ENCODE assay signal across 29 cellular contexts in genomic region chr2:104523921-104524320, GRCh38.
"Had no signal": no experiment of that assay in that cellular context is flagged by ENCODE, and none has a peak within 500 bp of the region (broad histone marks: within the 10 kb centered on the region; RNA-seq: fewer than 3 reads in every experiment).

No MANE protein-coding gene starts in this region.

- ATAC-seq: left colon; left lung; lower lobe of right lung; natural killer cell; psoas muscle; right lobe of liver; stimulated activated memory B cell treated with anti-CD40 and anti-IgM and Interleukin-4, amounts not matched to agents 10 μg/mL and 1 μg/mL and 100 μg/mL, for 72 hours; stimulated activated naive CD8-positive, alpha-beta T cell treated with anti-CD3 and anti-CD28 coated beads, Interleukin-15, amount 100 ng/mL, for 72 hours had no signal

- H3K9me3 Mint-ChIP-seq: mesothelial cell of epicardium had no signal

- H3K27ac Mint-ChIP-seq: mesothelial cell of epicardium; naive B cell; natural killer cell; nephron progenitor cell; neural progenitor cell; stimulated activated memory B cell treated with anti-CD40 and anti-IgM and Interleukin-4, amounts not matched to agents 10 μg/mL and 1 μg/mL and 100 μg/mL, for 72 hours; stimulated activated naive CD8-positive, alpha-beta T cell treated with anti-CD3 and anti-CD28 coated beads, Interleukin-15, amount 100 ng/mL, for 72 hours; type B pancreatic cell had no signal

- H3K27me3 ChIP-seq: left lung, neural progenitor cell, neutrophil, right atrium auricular region, right lobe of liver, tibial nerve, uterus had no signal

- H3K4me1 Mint-ChIP-seq: mesothelial cell of epicardium; naive B cell; natural killer cell; nephron progenitor cell; stimulated activated memory B cell treated with anti-CD40 and anti-IgM and Interleukin-4, amounts not matched to agents 10 μg/mL and 1 μg/mL and 100 μg/mL, for 72 hours; stimulated activated naive CD8-positive, alpha-beta T cell treated with anti-CD3 and anti-CD28 coated beads, Interleukin-15, amount 100 ng/mL, for 72 hours had no signal

- H3K27me3 Mint-ChIP-seq: stimulated activated memory B cell treated with anti-CD40 and anti-IgM and Interleukin-4, amounts not matched to agents 10 μg/mL and 1 μg/mL and 100 μg/mL, for 72 hours; stimulated activated naive CD8-positive, alpha-beta T cell treated with anti-CD3 and anti-CD28 coated beads, Interleukin-15, amount 100 ng/mL, for 72 hours had no signal

- H3K4me3 ChIP-seq: left lung, lower lobe of right lung, neural progenitor cell, psoas muscle, right atrium auricular region, right lobe of liver, smooth muscle cell, tibial nerve, uterus had no signal

- H3K36me3 Mint-ChIP-seq: mesothelial cell of epicardium; naive B cell; neural progenitor cell; stimulated activated memory B cell treated with anti-CD40 and anti-IgM and Interleukin-4, amounts not matched to agents 10 μg/mL and 1 μg/mL and 100 μg/mL, for 72 hours; type B pancreatic cell had no signal

- DNase-seq: hippocampal formation; kidney glomerular epithelial cell; left colon; left lung; lower lobe of right lung; mesendoderm; naive B cell; natural killer cell; nephron progenitor cell; occipital lobe; psoas muscle; right lobe of liver; stimulated activated CD4-positive, alpha-beta T cell treated with anti-CD3 and anti-CD28 coated beads, Interleukin-1b, Interleukin-23, amount 100 ng/mL, for 48 hours; stimulated activated CD4-positive, alpha-beta T cell treated with anti-CD3 and anti-CD28 coated beads, Interleukin-2, amount 100 ng/mL, for 48 hours; stimulated activated CD4-positive, alpha-beta T cell treated with anti-CD3 and anti-CD28 coated beads, Interleukin-4, amount 100 ng/mL, for 4 hours; stimulated activated CD8-positive, alpha-beta memory T cell treated with anti-CD3 and anti-CD28 coated beads, Interleukin-4, amount 100 ng/mL, for 48 hours; stimulated activated naive CD4-positive, alpha-beta T cell treated with Interleukin-2 at 50 U/mL for 16 hours; stimulated activated naive CD8-positive, alpha-beta T cell treated with anti-CD3 and anti-CD28 coated beads, Interleukin-15, amount 100 ng/mL, for 72 hours; substantia nigra; uterus had no signal

- H3K36me3 ChIP-seq: left lung, lower lobe of right lung, neural progenitor cell, neutrophil, right atrium auricular region, right lobe of liver, tibial nerve, uterus had no signal

- FAIRE-seq: keratinocyte had no signal

- H3K4me3 Mint-ChIP-seq: mesothelial cell of epicardium; naive B cell; natural killer cell; nephron progenitor cell; neural progenitor cell; stimulated activated memory B cell treated with anti-CD40 and anti-IgM and Interleukin-4, amounts not matched to agents 10 μg/mL and 1 μg/mL and 100 μg/mL, for 72 hours; stimulated activated naive CD8-positive, alpha-beta T cell treated with anti-CD3 and anti-CD28 coated beads, Interleukin-15, amount 100 ng/mL, for 72 hours; type B pancreatic cell had no signal
